In genomic region chr3:154981201-154981600, GRCh38 we compare ENCODE assay signal across 14 cellular contexts.
"Had no signal": no experiment of that assay in that cellular context is flagged by ENCODE, and none has a peak within 500 bp of the region (broad histone marks: within the 10 kb centered on the region; RNA-seq: fewer than 3 reads in every experiment).

No MANE protein-coding gene starts in this region.

- H3K4me3 ChIP-seq: prostate gland, tibial artery had no signal

- DNase-seq: activated CD4-positive, alpha-beta T cell treated with anti-CD3 and anti-CD28 coated beads, Interleukin-2, amount 10 ng/mL, durations not matched to agents 7 days and 5 days; activated CD8-positive, alpha-beta memory T cell treated with anti-CD3 and anti-CD28 coated beads, Interleukin-2, amount 50 U/mL, for 48 hours; activated naive CD8-positive, alpha-beta T cell treated with anti-CD3 and anti-CD28 coated beads for 36 hours; activated T-cell treated with anti-CD3 and anti-CD28 coated beads, Interleukin-2, amount 50 U/mL, for 72 hours; anterior cingulate cortex; foreskin melanocyte; kidney glomerular epithelial cell; left ventricle myocardium superior; occipital lobe; right cardiac atrium; stimulated activated CD4-positive, alpha-beta T cell treated with anti-CD3 and anti-CD28 coated beads, Interleukin-4, amount 100 ng/mL, for 24 hours; stimulated activated naive CD4-positive, alpha-beta T cell; tibial artery had no signal

- ATAC-seq: activated T-cell treated with anti-CD3 and anti-CD28 coated beads, Interleukin-2, amount 50 U/mL, for 72 hours; left ventricle myocardium superior; right cardiac atrium had no signal
